ENCODE assay signal across 12 cellular contexts in the genomic region with DNA sequence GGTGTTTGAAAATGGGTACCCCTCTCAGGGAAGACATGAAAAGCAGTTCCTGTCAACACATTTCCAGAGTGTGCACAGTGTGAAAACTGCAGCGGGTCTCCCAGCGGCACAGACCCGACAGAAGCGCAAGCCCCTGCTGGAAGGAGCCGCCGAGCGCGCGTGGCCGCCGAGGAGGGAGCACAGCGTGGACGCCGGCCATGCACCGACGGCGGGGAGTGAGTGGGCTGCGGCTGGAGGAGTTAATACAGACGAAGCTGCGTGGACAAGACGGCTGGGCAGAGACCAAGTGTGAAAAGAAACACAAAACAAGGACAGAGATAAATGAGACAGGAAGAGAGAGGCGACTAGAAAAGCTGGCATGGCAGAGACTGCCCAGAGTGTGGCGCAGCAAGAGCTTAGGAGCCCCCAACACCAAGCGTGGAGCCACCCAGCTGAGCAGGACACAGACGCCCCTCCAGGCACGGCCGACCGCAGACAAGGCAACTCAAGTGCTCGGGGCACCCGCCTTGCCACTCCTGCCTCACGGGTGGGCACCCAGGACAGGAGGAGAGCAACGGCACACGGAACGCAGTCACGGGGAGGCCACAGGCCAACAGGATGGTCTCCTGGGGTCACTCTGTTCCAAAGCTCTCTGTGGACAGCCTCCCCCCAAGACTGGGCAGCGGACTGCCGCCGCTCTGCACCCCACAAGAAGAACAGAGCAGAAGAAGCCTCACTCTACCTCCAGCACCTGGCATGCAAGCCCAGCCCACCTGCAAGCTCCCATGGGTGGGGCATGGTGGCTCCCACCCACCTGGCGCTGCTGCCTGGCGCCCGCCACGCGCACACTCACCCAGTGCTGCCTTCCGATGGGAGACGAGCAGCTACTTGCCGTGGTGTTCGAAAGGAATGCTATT. TPM values are rescaled to one million over a fixed set of nuclear protein-coding genes. Genes with fewer than 3 reads are reported as not detected.
DNase-seq lines count a peak whose midpoint lies in the region; ATAC-seq, FAIRE-seq and TF ChIP-seq lines count a peak whose summit lies in the region.
"Had no signal": no experiment of that assay in that cellular context is flagged by ENCODE, and none has a peak within 500 bp of the region (broad histone marks: within the 10 kb centered on the region; RNA-seq: fewer than 3 reads in every experiment).

No MANE protein-coding gene starts in this region.

- ATAC-seq in heart right ventricle = no peak

- TF ChIP-seq CTCF in left ventricle myocardium inferior (IDR thresholded peaks at IDR 0.05; ENCODE audit: borderline replicate concordance) (no peak), heart right ventricle (IDR thresholded peaks at IDR 0.05) (no peak), uterus (IDR thresholded peaks at IDR 0.05) (no peak), GM13976 (IDR thresholded peaks at IDR 0.05; ENCODE audit: borderline replicate concordance, control extremely low read depth, extremely low read depth, insufficient read depth, missing control alignments) (no peak)

- DNase-seq in left ventricle myocardium inferior (no peak), heart right ventricle (no peak), adipocyte (ENCODE audit: low read depth) (no peak), mesenchymal stem cell (no peak), uterus (no peak), GM13976 (ENCODE audit: low spot score) (no peak), GM19239 (ENCODE audit: insufficient read length, low spot score) (no peak), H54 (ENCODE audit: insufficient read length, low spot score) (no peak)
- DNase-seq: activated naive CD4-positive, alpha-beta T cell treated with Interleukin-2 at 50 U/mL for 16 hours; islet precursor cell; NCI-H226 had no signal

- TF ChIP-seq POLR2A in uterus (IDR thresholded peaks at IDR 0.05) (no peak), H54 (IDR thresholded peaks at IDR 0.05; ENCODE audit: low read depth, low read length) (no peak)

- H3K4me1 ChIP-seq in left ventricle myocardium inferior (peaks cover 82% of the 10 kb centered on the region), heart right ventricle (peaks cover 41 to 81% (median 60%) of the 10 kb centered on the region in 9 donors), adipocyte (ENCODE audit: control insufficient read depth, insufficient read depth, low read length) (peaks cover 49% of the 10 kb centered on the region), mesenchymal stem cell (ENCODE audit: control insufficient read depth, insufficient read depth, low read depth, low read length) (peaks cover 54% of the 10 kb centered on the region), uterus (peaks cover 13 to 55% of the 10 kb centered on the region in 2 donors)

- H3K9me3 ChIP-seq in left ventricle myocardium inferior (replicated peaks) = no peaks in the 10 kb centered on the region
- H3K9me3 ChIP-seq in heart right ventricle = no peaks in the 10 kb centered on the region
- no peaks in the 10 kb centered on the region for H3K9me3 ChIP-seq in adipocyte (ENCODE audit: control insufficient read depth, low read length)
- no peaks in the 10 kb centered on the region for H3K9me3 ChIP-seq in mesenchymal stem cell (ENCODE audit: control insufficient read depth, low read length)
- no peaks in the 10 kb centered on the region for H3K9me3 ChIP-seq in uterus
- H3K9me3 ChIP-seq: ovary had no signal

- in situ Hi-C loops in GM13976 (cut with MboI; ENCODE audit: low sequenced_read_pairs, unreplicated experiment) = no loop called here

- H3K36me3 ChIP-seq in left ventricle myocardium inferior (peaks cover 70% of the 10 kb centered on the region), heart right ventricle (peaks cover 8 to 83% (median 58%) of the 10 kb centered on the region in 9 donors), adipocyte (ENCODE audit: control insufficient read depth, insufficient read depth, low read length, severe bottlenecking) (peaks cover 72% of the 10 kb centered on the region), mesenchymal stem cell (ENCODE audit: control insufficient read depth in 1 of 2, insufficient read depth in 2 of 2, low read depth in 1 of 2, low read length in 2 of 2) (peaks cover 80 to 98% of the 10 kb centered on the region in 2 experiments), uterus (no peaks in the 10 kb centered on the region)
- H3K36me3 ChIP-seq: ovary had no signal

- WGBS in heart right ventricle, 2 donors = 83 to 86% methylated on average over 47 of the region's 47 CpGs
- WGBS in mesenchymal stem cell = 96% methylated on average over 47 of the region's 47 CpGs

- no peak overlapping the region for H3K14ac ChIP-seq in mesenchymal stem cell (ENCODE audit: low read length in 2 of 2)

- H2AFZ ChIP-seq in mesenchymal stem cell (ENCODE audit: low read depth, low read length) = no peak overlapping the region

- H3K4ac ChIP-seq in mesenchymal stem cell (ENCODE audit: low read depth in 1 of 2, low read length in 2 of 2) = no peak overlapping the region

- no peak overlapping the region for H2BK15ac ChIP-seq in mesenchymal stem cell (ENCODE audit: low read depth, poor library complexity, severe bottlenecking)

- H3K4me3 ChIP-seq in left ventricle myocardium inferior (no peak overlapping the region), heart right ventricle (no peak overlapping the region), adipocyte (ENCODE audit: low read length) (no peak overlapping the region), mesenchymal stem cell (ENCODE audit: insufficient read depth in 1 of 2, low read depth in 1 of 2, low read length in 2 of 2) (no peak overlapping the region), uterus (no peak overlapping the region)
- H3K4me3 ChIP-seq: ovary had no signal

- no peak overlapping the region for H3K18ac ChIP-seq in mesenchymal stem cell (ENCODE audit: low read depth in 1 of 2, low read length in 2 of 2)

- no peak overlapping the region for H2BK12ac ChIP-seq in mesenchymal stem cell (ENCODE audit: low read length in 2 of 2)

- no peak overlapping the region for H3K23ac ChIP-seq in mesenchymal stem cell (ENCODE audit: low read length in 2 of 2)

- peaks cover 7% of the 10 kb centered on the region for H3K79me1 ChIP-seq in mesenchymal stem cell (replicated peaks; ENCODE audit: low read length, poor library complexity, severe bottlenecking)

- H3K4me2 ChIP-seq in mesenchymal stem cell (ENCODE audit: low read length, poor library complexity, severe bottlenecking) = no peak overlapping the region

- no peak overlapping the region for H2BK120ac ChIP-seq in mesenchymal stem cell (ENCODE audit: low read depth, low read length)

- intact Hi-C loops in left ventricle myocardium inferior (cut with micrococcal nuclease) (no loop called here), heart right ventricle (cut with DNase I) (loop anchor here in 4 of 10 donors (10.0 kb wide), 2 partner anchors 49 to 79 kb away; no protein-coding TSS in a partner anchor), uterus (cut with DNase I; ENCODE audit: low total_unique reads) (no loop called here)

- no peak overlapping the region for H4K8ac ChIP-seq in mesenchymal stem cell (ENCODE audit: low read length)

- H3K9ac ChIP-seq in adipocyte (ENCODE audit: low read length) (peak overlapping the region; percentile 50), mesenchymal stem cell (ENCODE audit: low read length) (peak overlapping the region; percentile 45)

- no peak for FAIRE-seq in GM19239 (lab: Jason Lieb, UNC)
- FAIRE-seq in H54 (lab: Jason Lieb, UNC) = no peak

- no peak overlapping the region for H4K91ac ChIP-seq in mesenchymal stem cell (ENCODE audit: low read length)

- H3K27me3 ChIP-seq in left ventricle myocardium inferior (ENCODE audit: low read depth) = no peaks in the 10 kb centered on the region
- no peaks in the 10 kb centered on the region for H3K27me3 ChIP-seq in heart right ventricle
- no peaks in the 10 kb centered on the region for H3K27me3 ChIP-seq in adipocyte (replicated peaks; ENCODE audit: control insufficient read depth, insufficient read depth, low read length)
- no peaks in the 10 kb centered on the region for H3K27me3 ChIP-seq in mesenchymal stem cell (ENCODE audit: control insufficient read depth in 1 of 2, insufficient read depth in 1 of 2, low read length in 2 of 2)
- H3K27me3 ChIP-seq in uterus = no peaks in the 10 kb centered on the region
- H3K27me3 ChIP-seq: ovary had no signal

- H2AK5ac ChIP-seq in mesenchymal stem cell (ENCODE audit: low read length, severe bottlenecking) = no peak overlapping the region

- no peak overlapping the region for H2BK5ac ChIP-seq in mesenchymal stem cell (ENCODE audit: low read depth, low read length, poor library complexity, severe bottlenecking)

- peak overlapping the region; percentile 75 for H3K27ac ChIP-seq in left ventricle myocardium inferior (replicated peaks)
- H3K27ac ChIP-seq in heart right ventricle = peak overlapping the region in 3 of 10 donors; percentile 61 to 80 (median 75)
- H3K27ac ChIP-seq in mesenchymal stem cell (ENCODE audit: low read length, poor library complexity, severe bottlenecking) = no peak overlapping the region
- peak overlapping the region; percentile 72 to 73 for H3K27ac ChIP-seq in uterus

RNA-seq across cellular contexts. Expression of gene SLC16A3, which starts 16.6 kb away (rescaled TPM):
- total RNA-seq in left ventricle myocardium inferior (8.5 TPM), heart right ventricle (10 to 100 TPM in 5 of 10 donors, 1 to 10 TPM in 5; 4.8 to 65.3 (median 10.1) TPM), uterus (10 to 100 TPM in 2 of 4 donors, 1 to 10 TPM in 2; 1.5 to 28.6 (median 12.2) TPM)
- 10 to 100 TPM in 1 of 2 donors, 1 to 10 TPM in 1; 8.4 to 33.6 TPM for polyA plus RNA-seq in heart right ventricle
- 217 TPM for polyA plus RNA-seq in mesenchymal stem cell (2013, experiment 1 of 2)
- polyA plus RNA-seq in mesenchymal stem cell (2013, experiment 2 of 2) = 200 TPM

RNA-seq across cellular contexts. Expression of gene CSNK1D, which starts 28.1 kb away (rescaled TPM):
- 61.8 TPM for total RNA-seq in left ventricle myocardium inferior
- total RNA-seq in heart right ventricle = 10 to 100 TPM; 56.8 to 72.7 (median 67.8) TPM
- 10 to 100 TPM; 54.4 to 58.1 TPM for polyA plus RNA-seq in heart right ventricle
- polyA plus RNA-seq in mesenchymal stem cell (2013, experiment 1 of 2) = 100 TPM
- polyA plus RNA-seq in mesenchymal stem cell (2013, experiment 2 of 2) = 98.8 TPM
- total RNA-seq in uterus = 100 to 1,000 TPM in 1 of 4 donors, 10 to 100 TPM in 3; 16.5 to 173 (median 44.6) TPM

RNA-seq across cellular contexts. Expression of gene CCDC57, which starts 32.8 kb away (rescaled TPM):
- total RNA-seq in left ventricle myocardium inferior (8.1 TPM), heart right ventricle (10 to 100 TPM in 8 of 10 donors, 1 to 10 TPM in 2; 7.0 to 16.2 (median 10.7) TPM), uterus (10 to 100 TPM in 2 of 4 donors, 1 to 10 TPM in 2; 4.4 to 88.2 (median 17.6) TPM)
- 10 to 100 TPM in 1 of 2 donors, 1 to 10 TPM in 1; 9.4 to 34.5 TPM for polyA plus RNA-seq in heart right ventricle
- 20.2 TPM for polyA plus RNA-seq in mesenchymal stem cell (2013, experiment 1 of 2)
- 19.0 TPM for polyA plus RNA-seq in mesenchymal stem cell (2013, experiment 2 of 2)
